In the genomic region with DNA sequence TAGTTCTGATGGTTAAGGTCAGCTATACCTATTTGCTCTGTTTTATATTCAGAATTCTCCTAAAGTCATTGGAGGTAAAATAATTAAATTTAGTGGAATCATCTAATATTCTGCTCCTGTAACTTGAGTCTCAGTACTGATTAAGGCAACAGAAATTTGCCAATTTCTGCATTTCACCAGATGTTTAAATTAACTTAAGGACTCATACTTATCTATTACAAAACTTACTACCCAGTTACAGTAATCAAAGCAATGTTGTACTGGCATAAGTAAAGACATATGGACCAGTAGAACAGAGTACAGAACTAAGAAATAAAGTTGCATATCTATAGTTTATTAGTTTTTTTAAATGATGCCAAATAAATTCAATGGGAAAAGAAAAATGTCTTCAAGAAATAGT, we compare ENCODE assay signal across 28 cellular contexts.
"Had no signal": no experiment of that assay in that cellular context is flagged by ENCODE, and none has a peak within 500 bp of the region (broad histone marks: within the 10 kb centered on the region; RNA-seq: fewer than 3 reads in every experiment).

No MANE protein-coding gene starts in this region.

- H3K4me1 ChIP-seq: left lung, lower lobe of right lung, pancreas, prostate gland, tibial nerve, uterus had no signal

- H3K27me3 ChIP-seq: left lung, pancreas, tibial nerve, uterus had no signal

- H3K9me3 ChIP-seq: left lung, lower lobe of right lung, pancreas, prostate gland, tibial nerve, uterus had no signal

- H3K9me3 Mint-ChIP-seq: nephron, neural crest cell, type B pancreatic cell had no signal

- H3K27ac ChIP-seq: left lung, lower lobe of right lung, pancreas, prostate gland, skin epidermis, tibial nerve, uterus had no signal

- H3K36me3 Mint-ChIP-seq: immature natural killer cell; naive thymus-derived CD8-positive, alpha-beta T cell; type B pancreatic cell had no signal

- DNase-seq: immature natural killer cell; kidney; left colon; left lung; lower lobe of right lung; mammary epithelial cell; mesenchymal stem cell; naive thymus-derived CD8-positive, alpha-beta T cell; nucleus accumbens; pancreas; posterior cingulate gyrus; retina; right cardiac atrium; stimulated activated CD4-positive, alpha-beta T cell treated with anti-CD3 and anti-CD28 coated beads, Interleukin-12 subunit alpha, Interleukin-12 subunit beta, amount 100 ng/mL, for 4 hours; stimulated activated CD4-positive, alpha-beta T cell treated with anti-CD3 and anti-CD28 coated beads, Interleukin-15, amount 100 ng/mL, for 24 hours; stimulated activated CD4-positive, alpha-beta T cell treated with anti-CD3 and anti-CD28 coated beads, Interleukin-2, amount 100 ng/mL, for 24 hours; stimulated activated CD4-positive, alpha-beta T cell treated with anti-CD3 and anti-CD28 coated beads, Interleukin-4, amount 100 ng/mL, for 1 hour; stimulated activated naive CD4-positive, alpha-beta T cell; stimulated activated naive CD8-positive, alpha-beta T cell treated with anti-CD3 and anti-CD28 coated beads, Interleukin-15, amount 100 ng/mL, for 72 hours; substantia nigra; uterus had no signal

- H3K36me3 ChIP-seq: left lung, lower lobe of right lung, pancreas, prostate gland, tibial nerve, uterus had no signal

- ATAC-seq: left colon; left lung; lower lobe of right lung; naive thymus-derived CD8-positive, alpha-beta T cell; pancreas; right cardiac atrium; sciatic nerve; stimulated activated naive CD8-positive, alpha-beta T cell treated with anti-CD3 and anti-CD28 coated beads, Interleukin-15, amount 100 ng/mL, for 72 hours had no signal

- H3K27me3 Mint-ChIP-seq: naive thymus-derived CD8-positive, alpha-beta T cell; stimulated activated naive CD8-positive, alpha-beta T cell treated with anti-CD3 and anti-CD28 coated beads, Interleukin-15, amount 100 ng/mL, for 72 hours had no signal

- H3K27ac Mint-ChIP-seq: immature natural killer cell; naive thymus-derived CD8-positive, alpha-beta T cell; nephron; stimulated activated naive CD8-positive, alpha-beta T cell treated with anti-CD3 and anti-CD28 coated beads, Interleukin-15, amount 100 ng/mL, for 72 hours; type B pancreatic cell had no signal

- H3K4me3 Mint-ChIP-seq: immature natural killer cell; naive thymus-derived CD8-positive, alpha-beta T cell; nephron; neural crest cell; stimulated activated naive CD8-positive, alpha-beta T cell treated with anti-CD3 and anti-CD28 coated beads, Interleukin-15, amount 100 ng/mL, for 72 hours; type B pancreatic cell had no signal

- H3K4me3 ChIP-seq: left lung, lower lobe of right lung, pancreas, prostate gland, skin epidermis, tibial nerve, uterus had no signal

- H3K4me1 Mint-ChIP-seq: immature natural killer cell; naive thymus-derived CD8-positive, alpha-beta T cell; nephron; neural crest cell; stimulated activated naive CD8-positive, alpha-beta T cell treated with anti-CD3 and anti-CD28 coated beads, Interleukin-15, amount 100 ng/mL, for 72 hours had no signal
